In the genomic region with DNA sequence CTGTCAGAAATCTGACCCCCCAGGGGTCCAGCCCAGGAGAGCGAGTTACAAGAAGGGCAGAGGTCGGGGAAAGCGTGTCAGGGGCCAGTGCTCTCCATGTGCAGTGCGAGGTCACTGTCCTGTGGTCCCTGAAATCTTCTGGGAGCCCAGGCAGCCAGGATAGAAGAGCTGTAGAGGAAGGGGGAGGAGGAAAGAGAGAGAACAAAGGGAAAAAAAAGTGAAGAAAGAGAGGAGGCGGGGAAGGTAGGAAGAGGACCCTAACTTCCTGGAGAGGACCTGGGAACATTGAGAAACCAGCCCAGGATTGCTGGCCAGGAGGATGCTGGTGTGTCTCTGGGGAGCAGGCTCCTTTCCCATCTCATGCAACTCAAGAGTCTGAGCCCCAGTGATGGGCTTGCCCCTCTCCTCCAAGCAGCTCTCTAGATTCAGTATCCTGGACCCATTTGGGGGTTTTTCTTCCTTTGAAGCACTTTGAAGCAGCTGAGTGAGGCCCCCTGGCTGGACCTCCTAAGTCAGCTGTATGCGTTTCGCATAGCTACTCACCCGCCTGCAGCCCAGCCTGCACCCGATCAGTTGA, we compare ENCODE assay signal across 14 cellular contexts. TPM values are rescaled to one million over a fixed set of nuclear protein-coding genes. Genes with fewer than 3 reads are reported as not detected.
DNase-seq lines count a peak whose midpoint lies in the region; ATAC-seq and TF ChIP-seq lines count a peak whose summit lies in the region.
"Had no signal": no experiment of that assay in that cellular context is flagged by ENCODE, and none has a peak within 500 bp of the region (broad histone marks: within the 10 kb centered on the region; RNA-seq: fewer than 3 reads in every experiment).

No MANE protein-coding gene starts in this region.

- TF ChIP-seq POLR2A in esophagus muscularis mucosa (IDR thresholded peaks at IDR 0.05; ENCODE audit: low read depth): no peak

- peak overlapping the region; percentile 79 for H3K4me2 ChIP-seq in MM.1S (ENCODE audit: low read depth, low read length)

- no peaks in the 10 kb centered on the region for H3K36me3 ChIP-seq in MM.1S (replicated peaks; ENCODE audit: insufficient read depth, low read length)
- no peaks in the 10 kb centered on the region for H3K36me3 ChIP-seq in effector memory CD4-positive, alpha-beta T cell (ENCODE audit: control insufficient read depth, insufficient read depth, low read length)
- H3K36me3 ChIP-seq in esophagus muscularis mucosa: no peaks in the 10 kb centered on the region
- H3K36me3 ChIP-seq: brain microvascular endothelial cell, Peyer's patch had no signal

- no peaks in the 10 kb centered on the region for H3K9me3 Mint-ChIP-seq in activated CD8-positive, alpha-beta memory T cell treated with anti-CD3 and anti-CD28 coated beads, Interleukin-2, amount 10 ng/mL, durations not matched to agents 7 days and 5 days (ENCODE audit: low read depth)
- no peaks in the 10 kb centered on the region for H3K9me3 Mint-ChIP-seq in stimulated activated memory B cell treated with anti-CD40 and anti-IgM and Interleukin-4, amounts not matched to agents 10 μg/mL and 1 μg/mL and 100 μg/mL, for 72 hours

- no peaks in the 10 kb centered on the region for H3K9me3 ChIP-seq in MM.1S (replicated peaks; ENCODE audit: insufficient read depth, low read length)
- H3K9me3 ChIP-seq in effector memory CD4-positive, alpha-beta T cell (ENCODE audit: control insufficient read depth, low read length): no peaks in the 10 kb centered on the region
- no peaks in the 10 kb centered on the region for H3K9me3 ChIP-seq in esophagus muscularis mucosa
- H3K9me3 ChIP-seq: Peyer's patch had no signal

- H3K4me3 Mint-ChIP-seq in activated CD8-positive, alpha-beta memory T cell treated with anti-CD3 and anti-CD28 coated beads, Interleukin-2, amount 10 ng/mL, durations not matched to agents 7 days and 5 days: no peak overlapping the region
- peak overlapping the region; percentile 36 for H3K4me3 Mint-ChIP-seq in stimulated activated memory B cell treated with anti-CD40 and anti-IgM and Interleukin-4, amounts not matched to agents 10 μg/mL and 1 μg/mL and 100 μg/mL, for 72 hours

- peaks cover 62% of the 10 kb centered on the region for H3K4me1 Mint-ChIP-seq in activated CD8-positive, alpha-beta memory T cell treated with anti-CD3 and anti-CD28 coated beads, Interleukin-2, amount 10 ng/mL, durations not matched to agents 7 days and 5 days
- H3K4me1 Mint-ChIP-seq in stimulated activated memory B cell treated with anti-CD40 and anti-IgM and Interleukin-4, amounts not matched to agents 10 μg/mL and 1 μg/mL and 100 μg/mL, for 72 hours: peaks cover 62% of the 10 kb centered on the region

- CTCF ChIA-PET in activated CD8-positive, alpha-beta memory T cell treated with anti-CD3 and anti-CD28 coated beads, Interleukin-2, amount 10 ng/mL, durations not matched to agents 7 days and 5 days (lab: Charles Lee): interaction anchor here (0.6 to 1.5 kb wide), 9 partner anchors 14 to 265 kb away, joined by 3 to 6 read pairs (median 3); no protein-coding TSS in a partner anchor

- H3K27me3 ChIP-seq in MM.1S (replicated peaks; ENCODE audit: insufficient read depth, low read length): no peaks in the 10 kb centered on the region
- no peaks in the 10 kb centered on the region for H3K27me3 ChIP-seq in effector memory CD4-positive, alpha-beta T cell (replicated peaks; ENCODE audit: control insufficient read depth, insufficient read depth, low read length, poor library complexity, severe bottlenecking)
- peaks cover 4 to 54% (median 16%) of the 10 kb centered on the region in 4 donors for H3K27me3 ChIP-seq in esophagus muscularis mucosa
- H3K27me3 ChIP-seq: brain microvascular endothelial cell, Peyer's patch had no signal

- H3K9me2 ChIP-seq in MM.1S (replicated peaks; ENCODE audit: insufficient read depth, low read length): no peaks in the 10 kb centered on the region

- peak overlapping the region; percentile 62 for H3K27ac Mint-ChIP-seq in activated CD8-positive, alpha-beta memory T cell treated with anti-CD3 and anti-CD28 coated beads, Interleukin-2, amount 10 ng/mL, durations not matched to agents 7 days and 5 days
- H3K27ac Mint-ChIP-seq in stimulated activated memory B cell treated with anti-CD40 and anti-IgM and Interleukin-4, amounts not matched to agents 10 μg/mL and 1 μg/mL and 100 μg/mL, for 72 hours: peak overlapping the region; percentile 61

- no peak for ATAC-seq in activated CD8-positive, alpha-beta memory T cell treated with anti-CD3 and anti-CD28 coated beads, Interleukin-2, amount 10 ng/mL, durations not matched to agents 7 days and 5 days
- no peak for ATAC-seq in stimulated activated memory B cell treated with anti-CD40 and anti-IgM and Interleukin-4, amounts not matched to agents 10 μg/mL and 1 μg/mL and 100 μg/mL, for 72 hours

- intact Hi-C loops in esophagus muscularis mucosa (cut with DNase I): no loop called here

- in situ Hi-C loops in GM13977 (cut with MboI; ENCODE audit: low pct_unique_long_range_greater_than_20kb, low sequenced_read_pairs, unreplicated experiment): no loop called here

- no peak for DNase-seq in activated CD8-positive, alpha-beta memory T cell treated with anti-CD3 and anti-CD28 coated beads, Interleukin-2, amount 10 ng/mL, durations not matched to agents 7 days and 5 days
- DNase-seq in activated CD8-positive, alpha-beta memory T cell treated with anti-CD3 and anti-CD28 coated beads, Interleukin-2, amount 50 U/mL, for 48 hours: no peak
- DNase-seq in MM.1S (no peak), foreskin fibroblast (no peak), esophagus muscularis mucosa (ENCODE audit: extremely low spot score) (no peak), GM13977 (ENCODE audit: low spot score) (no peak)
- no peak for DNase-seq in effector memory CD4-positive, alpha-beta T cell
- DNase-seq: brain microvascular endothelial cell, DMS 273 treated with DMSO at 0.1 percent for 48 hours, hypothalamus, NCI-H1436 treated with DMSO at 0.1 percent for 48 hours had no signal

- H3K36me3 Mint-ChIP-seq in activated CD8-positive, alpha-beta memory T cell treated with anti-CD3 and anti-CD28 coated beads, Interleukin-2, amount 10 ng/mL, durations not matched to agents 7 days and 5 days: no peaks in the 10 kb centered on the region
- H3K36me3 Mint-ChIP-seq in stimulated activated memory B cell treated with anti-CD40 and anti-IgM and Interleukin-4, amounts not matched to agents 10 μg/mL and 1 μg/mL and 100 μg/mL, for 72 hours: no peaks in the 10 kb centered on the region

- H4K20me1 ChIP-seq in MM.1S (ENCODE audit: insufficient read depth, low read length): no peaks in the 10 kb centered on the region

- no peak for TF ChIP-seq EP300 in esophagus muscularis mucosa (IDR thresholded peaks at IDR 0.05)

- H3K4me3 ChIP-seq in MM.1S (ENCODE audit: low read length): peak overlapping the region; percentile 23
- peak overlapping the region; percentile 24 for H3K4me3 ChIP-seq in effector memory CD4-positive, alpha-beta T cell (ENCODE audit: insufficient read depth, low read depth, low read length, poor library complexity, severe bottlenecking)
- H3K4me3 ChIP-seq in foreskin fibroblast (ENCODE audit: low read depth in 1 of 2, low read length in 2 of 2): no peak overlapping the region
- no peak overlapping the region for H3K4me3 ChIP-seq in esophagus muscularis mucosa

- WGBS in esophagus muscularis mucosa: 80% methylated on average over 9 of the region's 9 CpGs

- H3F3A ChIP-seq in MM.1S (ENCODE audit: insufficient read depth, low read length): peaks cover 53% of the 10 kb centered on the region

- TF ChIP-seq CTCF in MM.1S (IDR thresholded peaks at IDR 0.05; ENCODE audit: low read length) (no peak), foreskin fibroblast (IDR thresholded peaks at IDR 0.05; ENCODE audit: low read depth, low read length) (no peak), esophagus muscularis mucosa (IDR thresholded peaks at IDR 0.05) (no peak), GM13977 (IDR thresholded peaks at IDR 0.05; ENCODE audit: extremely low read depth, insufficient read depth, missing control alignments) (no peak)

- H3K27ac ChIP-seq in MM.1S (ENCODE audit: low read length) (peak overlapping the region; percentile 70), esophagus muscularis mucosa (replicated peaks in 1 of 4) (no peak overlapping the region)
- H3K27ac ChIP-seq in effector memory CD4-positive, alpha-beta T cell (ENCODE audit: insufficient read depth, low read length, poor library complexity, severe bottlenecking): peak overlapping the region; percentile 58
- H3K27ac ChIP-seq: brain microvascular endothelial cell had no signal

- H3K79me2 ChIP-seq in MM.1S (ENCODE audit: low read length): peaks cover 30% of the 10 kb centered on the region

- H3K9ac ChIP-seq in MM.1S (ENCODE audit: low read length): peak overlapping the region; percentile 23

- H3K4me1 ChIP-seq in MM.1S (ENCODE audit: low read length) (peaks cover 51% of the 10 kb centered on the region), esophagus muscularis mucosa (peaks cover 11 to 18% (median 17%) of the 10 kb centered on the region in 4 donors)
- peaks cover 42% of the 10 kb centered on the region for H3K4me1 ChIP-seq in effector memory CD4-positive, alpha-beta T cell (ENCODE audit: control insufficient read depth, insufficient read depth, low read length, poor library complexity, severe bottlenecking)

- H3K27me3 Mint-ChIP-seq in activated CD8-positive, alpha-beta memory T cell treated with anti-CD3 and anti-CD28 coated beads, Interleukin-2, amount 10 ng/mL, durations not matched to agents 7 days and 5 days: peaks cover 69% of the 10 kb centered on the region
- peaks cover 24% of the 10 kb centered on the region for H3K27me3 Mint-ChIP-seq in stimulated activated memory B cell treated with anti-CD40 and anti-IgM and Interleukin-4, amounts not matched to agents 10 μg/mL and 1 μg/mL and 100 μg/mL, for 72 hours

- H2AFZ ChIP-seq in MM.1S (ENCODE audit: low read length): peak overlapping the region; percentile 56

RNA-seq across cellular contexts. Expression of gene INAVA, which starts 6.8 kb away (rescaled TPM):
- total RNA-seq in activated CD8-positive, alpha-beta memory T cell treated with anti-CD3 and anti-CD28 coated beads, Interleukin-2, amount 10 ng/mL, durations not matched to agents 7 days and 5 days: 1 to 10 TPM in 1 of 2 experiments, under 1 TPM in 1; 0.15 to 2.6 TPM
- total RNA-seq in esophagus muscularis mucosa: under 1 TPM in 1 of 4 donors, not detected in 3; 0.63 TPM
- total RNA-seq: T-helper 2 cell treated with Interferon-gamma antibody and Interleukin-4, amounts not matched to agents 100 ng/mL and 5 ng/mL, for 36 hours had no signal

RNA-seq across cellular contexts. Expression of gene GPR25, which starts 15.1 kb away (rescaled TPM):
- total RNA-seq in activated CD8-positive, alpha-beta memory T cell treated with anti-CD3 and anti-CD28 coated beads, Interleukin-2, amount 10 ng/mL, durations not matched to agents 7 days and 5 days: under 1 TPM in 1 of 2 experiments, not detected in 1; 0.35 TPM
- total RNA-seq in esophagus muscularis mucosa: not detected
- total RNA-seq: Peyer's patch; T-helper 2 cell treated with Interferon-gamma antibody and Interleukin-4, amounts not matched to agents 100 ng/mL and 5 ng/mL, for 36 hours had no signal

Comparison
In these comparisons a context has a peak if more than half of its experiments do, and no peak if none do; other contexts are left out.
1. H3K27ac ChIP-seq: peak in MM.1S (single experiment) and effector memory CD4-positive, alpha-beta T cell (single experiment); none in esophagus muscularis mucosa (0 of 4).
2. H3K4me3 ChIP-seq: peak in MM.1S (single experiment) and effector memory CD4-positive, alpha-beta T cell (single experiment); none in foreskin fibroblast (0 of 2) and esophagus muscularis mucosa (0 of 4).